Comparison of ENCODE assay signal across 1 cellular context in genomic region chr14:58820032-58820431, GRCh38.
TF ChIP-seq lines count a peak whose summit lies in the region.

No MANE protein-coding gene starts in this region.

TF ChIP-seq in GM23338, 12 proteins besides CTCF, POLR2A, EP300 and RAD21 (continued from another document):
- TF ChIP-seq ZNF462 (CRISPR knock-in tag; IDR thresholded peaks at IDR 0.05) (no peak), ZNF114 (CRISPR knock-in tag; IDR thresholded peaks at IDR 0.05) (no peak), CREB1 (CRISPR knock-in tag; IDR thresholded peaks at IDR 0.05; ENCODE audit: low read depth) (no peak), EZH2phosphoT487 (IDR thresholded peaks at IDR 0.05; ENCODE audit: unreplicated experiment) (no peak), POLR2AphosphoS5 (IDR thresholded peaks at IDR 0.05; ENCODE audit: low read depth) (no peak)
TF ChIP-seq in GM23338: peak in this region for 0.
